ENCODE assay signal across 8 cellular contexts in the genomic region with DNA sequence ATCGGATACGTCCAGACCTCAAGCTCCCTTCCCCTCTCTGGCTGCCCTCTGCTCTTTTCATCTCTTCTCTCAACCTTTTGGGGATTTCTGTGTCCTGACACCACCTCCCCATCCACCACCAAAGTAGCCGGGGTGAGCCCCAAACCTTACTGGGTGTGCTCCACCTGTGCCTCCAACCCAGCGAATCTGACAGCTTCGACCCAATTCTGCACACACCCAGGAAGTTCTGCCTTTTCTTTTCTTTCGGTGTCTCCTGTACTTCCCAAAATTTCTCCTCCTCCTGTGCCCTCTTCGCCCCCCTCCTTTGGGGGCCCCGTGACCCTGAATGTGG. TPM values are rescaled to one million over a fixed set of nuclear protein-coding genes. Genes with fewer than 3 reads are reported as not detected.
DNase-seq lines count a peak whose midpoint lies in the region; ATAC-seq and TF ChIP-seq lines count a peak whose summit lies in the region.

No MANE protein-coding gene starts in this region.

- ATAC-seq in HG03175 (IDR thresholded peaks at IDR 0.05; ENCODE audit: unreplicated experiment) (no peak), HG02840 (IDR thresholded peaks at IDR 0.05; ENCODE audit: low FRiP score, unreplicated experiment) (no peak), HG03095 (IDR thresholded peaks at IDR 0.05; ENCODE audit: unreplicated experiment) (no peak)

- POLR2A ChIA-PET in CD4-positive, alpha-beta memory T cell (lab: Charles Lee; ENCODE audit: partially characterized antibody) = interaction anchor here (1.0 to 5.0 kb wide), 8 partner anchors 16 to 223 kb away, joined by 3 to 41 read pairs (median 6); a partner anchor contains a TSS
- POLR2A ChIA-PET in RWPE1 (lab: Yijun Ruan, JAX; ENCODE audit: low non-redundant PET) = interaction anchor here (0.6 kb wide), 1 partner anchor 26 kb away, joined by 4 read pairs; no protein-coding TSS in a partner anchor

- peak overlapping the region; percentile 29 to 49 for H3K4me3 ChIP-seq in CD4-positive, alpha-beta memory T cell (ENCODE audit: low read length in 2 of 2)
- peak overlapping the region; percentile 80 for H3K4me3 ChIP-seq in epithelial cell of proximal tubule (ENCODE audit: low read depth, low read length)
- H3K4me3 ChIP-seq in osteoblast (ENCODE audit: insufficient read depth, low read length) = peak overlapping the region; percentile 95

- peak overlapping the region; percentile 58 to 95 (median 87) for H3K27ac Mint-ChIP-seq in CD4-positive, alpha-beta memory T cell

- peak overlapping the region; percentile 96 for H3K4me2 ChIP-seq in osteoblast (ENCODE audit: insufficient read depth, low read length)

- no peaks in the 10 kb centered on the region for H3K27me3 ChIP-seq in CD4-positive, alpha-beta memory T cell (ENCODE audit: insufficient read depth, low read length)
- H3K27me3 ChIP-seq in osteoblast (ENCODE audit: insufficient read depth, low read length) = no peaks in the 10 kb centered on the region

- intact Hi-C loops in CD4-positive, alpha-beta memory T cell (cut with micrococcal nuclease) = loop anchor here (1.0 to 5.0 kb wide), 5 partner anchors 40 to 335 kb away; a partner anchor contains a TSS

- H3K9me3 ChIP-seq in CD4-positive, alpha-beta memory T cell (ENCODE audit: control insufficient read depth in 1 of 2, low read length in 2 of 2) = no peaks in the 10 kb centered on the region
- no peaks in the 10 kb centered on the region for H3K9me3 ChIP-seq in osteoblast (ENCODE audit: low read depth, low read length)

- peaks cover 37% of the 10 kb centered on the region for H4K20me1 ChIP-seq in osteoblast (ENCODE audit: insufficient read depth, low read length)

- peak in 1 of 5 donors; percentile 38 for DNase-seq in CD4-positive, alpha-beta memory T cell
- DNase-seq in RWPE1 (ENCODE audit: low spot score) = no peak
- no peak for DNase-seq in epithelial cell of proximal tubule (ENCODE audit: low read depth)
- DNase-seq in osteoblast (ENCODE audit: insufficient read length, low spot score, missing footprints) = no peak
- no peak for DNase-seq in stimulated activated CD4-positive, alpha-beta T cell treated with anti-CD3 and anti-CD28 coated beads, Interleukin-2, amount 100 ng/mL, for 48 hours

- peak overlapping the region; percentile 86 for H2AFZ ChIP-seq in osteoblast (ENCODE audit: low read length)

- peaks cover 0 to 24% of the 10 kb centered on the region in 2 donors for H3K36me3 Mint-ChIP-seq in CD4-positive, alpha-beta memory T cell

- peaks cover 19% of the 10 kb centered on the region for H3K36me3 ChIP-seq in CD4-positive, alpha-beta memory T cell (ENCODE audit: insufficient read depth, low read length)
- no peaks in the 10 kb centered on the region for H3K36me3 ChIP-seq in osteoblast (ENCODE audit: insufficient read depth, low read length)

- peaks cover 44% of the 10 kb centered on the region for H3K4me1 ChIP-seq in CD4-positive, alpha-beta memory T cell (ENCODE audit: insufficient read depth, low read length)
- H3K4me1 ChIP-seq in osteoblast (ENCODE audit: insufficient read depth, low read length) = peaks cover 50% of the 10 kb centered on the region

- peaks cover 21 to 58% (median 40%) of the 10 kb centered on the region in 4 donors for H3K4me1 Mint-ChIP-seq in CD4-positive, alpha-beta memory T cell

- CTCF ChIA-PET in CD4-positive, alpha-beta memory T cell (lab: Charles Lee; ENCODE audit: partially characterized antibody) = interaction anchor here (2.0 to 6.6 kb wide), 3 partner anchors 16 to 85 kb away, joined by 5 to 88 read pairs (median 39); a partner anchor contains a TSS
- CTCF ChIA-PET in RWPE1 (lab: Yijun Ruan, JAX) = interaction anchor here (0.7 kb wide), 1 partner anchor 183 kb away, joined by 5 read pairs; no protein-coding TSS in a partner anchor

- peaks cover 0 to 2% (median 0%) of the 10 kb centered on the region in 8 donors for H3K9me3 Mint-ChIP-seq in CD4-positive, alpha-beta memory T cell

- TF ChIP-seq CTCF in RWPE1 (conservative IDR thresholded peaks at IDR 0.05; ENCODE audit: low read depth) (peak; percentile 33), epithelial cell of proximal tubule (conservative IDR thresholded peaks at IDR 0.05; ENCODE audit: low read depth, low read length) (no peak), osteoblast (IDR thresholded peaks at IDR 0.05; ENCODE audit: extremely low read depth, low read depth, low read length) (no peak)

- peaks cover 39% of the 10 kb centered on the region for H3K79me2 ChIP-seq in osteoblast (ENCODE audit: insufficient read depth, low read length)

- H3K27me3 Mint-ChIP-seq in CD4-positive, alpha-beta memory T cell = no peaks in the 10 kb centered on the region

- peak overlapping the region; percentile 68 for H3K27ac ChIP-seq in CD4-positive, alpha-beta memory T cell (ENCODE audit: low read depth, low read length)
- H3K27ac ChIP-seq in RWPE1 = peak overlapping the region; percentile 100
- peak overlapping the region; percentile 94 for H3K27ac ChIP-seq in osteoblast (ENCODE audit: low read depth, low read length)

- peak overlapping the region; percentile 75 to 95 (median 84) for H3K4me3 Mint-ChIP-seq in CD4-positive, alpha-beta memory T cell

RNA-seq across cellular contexts. Expression of a gene that starts 0.6 kb away (rescaled TPM):
- total RNA-seq in CD4-positive, alpha-beta memory T cell = 1 to 10 TPM; 3.5 to 4.3 TPM
- 1 to 10 TPM in 1 of 2 donors, under 1 TPM in 1; 0.33 to 1.8 TPM for polyA plus RNA-seq in CD4-positive, alpha-beta memory T cell
- 9.8 and 12.3 TPM in 2 replicates for total RNA-seq in epithelial cell of proximal tubule
- total RNA-seq in osteoblast = 11.5 and 11.9 TPM in 2 replicates

RNA-seq across cellular contexts. Expression of a gene that starts 2.4 kb away (rescaled TPM):
- not detected for total RNA-seq in CD4-positive, alpha-beta memory T cell
- polyA plus RNA-seq in CD4-positive, alpha-beta memory T cell = not detected
- total RNA-seq in epithelial cell of proximal tubule (not detected in 2 replicates), osteoblast (not detected in 2 replicates)

RNA-seq across cellular contexts. Expression of a gene that starts 16.2 kb away (rescaled TPM):
- total RNA-seq in CD4-positive, alpha-beta memory T cell = 100 to 1,000 TPM; 507 to 516 TPM
- 100 to 1,000 TPM; 261 to 264 TPM for polyA plus RNA-seq in CD4-positive, alpha-beta memory T cell
- total RNA-seq in epithelial cell of proximal tubule (0.81 and 1.4 TPM in 2 replicates), osteoblast (0.59 TPM in 1 of 2 replicates, not detected in the other)

RNA-seq across cellular contexts. Expression of a gene that starts 23.4 kb away (rescaled TPM):
- 10 to 100 TPM; 73.8 to 81.6 TPM for total RNA-seq in CD4-positive, alpha-beta memory T cell
- polyA plus RNA-seq in CD4-positive, alpha-beta memory T cell = 1 to 10 TPM in 1 of 2 donors, under 1 TPM in 1; 0.97 to 2.4 TPM
- total RNA-seq in epithelial cell of proximal tubule (13.4 and 19.3 TPM in 2 replicates), osteoblast (14.7 and 18.8 TPM in 2 replicates)

RNA-seq across cellular contexts. Expression of a gene that starts 28.4 kb away (rescaled TPM):
- 10 to 100 TPM; 13.8 to 15.9 TPM for total RNA-seq in CD4-positive, alpha-beta memory T cell
- 1 to 10 TPM; 1.7 to 2.1 TPM for polyA plus RNA-seq in CD4-positive, alpha-beta memory T cell
- total RNA-seq in epithelial cell of proximal tubule = 5.4 and 7.3 TPM in 2 replicates
- total RNA-seq in osteoblast = 0.36 TPM in 1 of 2 replicates, not detected in the other

Comparison
In these comparisons a context has a peak if more than half of its experiments do, and no peak if none do; other contexts are left out.
1. H3K4me3 ChIP-seq: peak in every context shown above with its lines; median percentile 95 in osteoblast; 80 in epithelial cell of proximal tubule; 39 in CD4-positive, alpha-beta memory T cell.
2. RNA of a gene that starts 16.2 kb away (total RNA-seq): 507 to 516 TPM in CD4-positive, alpha-beta memory T cell; 0.81 to 1.4 TPM in epithelial cell of proximal tubule and 0.59 TPM in osteoblast; every median in the first group is over 100 times any median in the second.
3. Peak in every context shown above with its lines, with median percentiles within 50 percentile points of each other: H3K27ac ChIP-seq.